ENCODE assay signal across 9 cellular contexts in the genomic region with DNA sequence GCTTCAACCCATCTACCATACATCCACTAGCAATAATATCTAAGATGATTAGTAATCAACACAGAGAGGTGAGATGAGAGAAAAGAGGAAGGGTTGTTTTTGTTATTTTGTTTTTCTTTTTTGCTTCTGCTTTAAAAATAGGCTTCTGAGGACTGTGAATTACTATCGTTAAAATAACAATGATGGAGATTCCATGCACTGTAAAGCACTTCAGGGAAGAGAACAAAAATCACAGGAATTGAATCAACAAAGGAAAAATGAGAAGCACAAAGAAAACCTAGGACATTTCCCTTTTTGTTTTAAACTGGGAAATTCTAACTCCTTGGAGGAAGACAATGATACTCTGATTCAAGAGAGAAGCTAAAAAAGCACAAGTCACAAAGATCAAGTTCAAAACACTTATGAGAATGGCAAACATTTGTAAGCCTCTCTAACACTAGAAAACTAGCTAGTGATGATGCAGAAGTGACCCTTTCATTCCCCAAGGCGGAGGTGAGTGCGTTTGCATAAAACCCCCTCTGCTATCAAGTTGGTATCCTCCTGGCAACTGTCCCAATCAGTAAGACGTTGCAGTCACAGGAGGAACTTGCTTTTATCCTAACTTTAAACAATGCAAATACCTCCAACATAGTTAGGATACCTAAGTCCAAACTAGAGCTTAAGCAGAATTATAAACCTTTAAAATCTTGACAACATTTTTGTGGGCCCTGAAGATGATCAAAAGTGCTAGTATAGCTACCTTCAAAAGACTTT.
DNase-seq lines count a peak whose midpoint lies in the region; ATAC-seq, FAIRE-seq and TF ChIP-seq lines count a peak whose summit lies in the region.
"Had no signal": no experiment of that assay in that cellular context is flagged by ENCODE, and none has a peak within 500 bp of the region (broad histone marks: within the 10 kb centered on the region; RNA-seq: fewer than 3 reads in every experiment).

No MANE protein-coding gene starts in this region.

- H3K4me3 ChIP-seq in H1 (ENCODE audit: extremely low read depth in 1 of 4, insufficient read depth in 2 of 4, low read depth in 3 of 4, low read length in 4 of 4), result peak overlapping the region in 1 of 4 experiments; percentile 44; a peak in 2 of 8 replicates

- no peaks in the 10 kb centered on the region for H3K27me3 Mint-ChIP-seq in naive thymus-derived CD8-positive, alpha-beta T cell

- TF ChIP-seq POLR2A in H1 (IDR thresholded peaks at IDR 0.05; ENCODE audit: control extremely low read depth in 1 of 2, low read depth in 2 of 2, low read length in 2 of 2), result peak in 1 of 2 experiments; percentile 26; a peak in 1 of 3 replicates

- peak overlapping the region; percentile 14 to 56 for H3K4me2 ChIP-seq in H1 (ENCODE audit: insufficient read depth in 1 of 2, low read depth in 2 of 2, low read length in 2 of 2)

- H2BK15ac ChIP-seq in H1 (ENCODE audit: low read length), result no peak overlapping the region

- no peak overlapping the region for H3K23ac ChIP-seq in H1 (ENCODE audit: insufficient read length)

- peak overlapping the region; percentile 80 for H4K5ac ChIP-seq in H1 (ENCODE audit: insufficient read length, low read depth, low read length)

- ATAC-seq in naive thymus-derived CD8-positive, alpha-beta T cell, result no peak
- ATAC-seq in GM21528 (IDR thresholded peaks at IDR 0.05; ENCODE audit: low FRiP score, unreplicated experiment), result no peak

- H3K14ac ChIP-seq in H1 (ENCODE audit: insufficient read length), result no peak overlapping the region

- H2BK5ac ChIP-seq in H1 (ENCODE audit: low read depth, low read length), result peak overlapping the region; percentile 49; the same call in 1 of the 2 replicates

- H4K8ac ChIP-seq in H1 (ENCODE audit: extremely low read depth, insufficient read depth, low read length), result no peak overlapping the region

- WGBS in H1 (ENCODE audit: extremely low coverage in 1 of 2, insufficient coverage in 1 of 2, insufficient read length in 1 of 2, insufficient replicate concordance in 2 of 2, low coverage in 1 of 2, low lambda C conversion rate in 2 of 2, missing lambda C conversion rate in 1 of 2), 2 experiments, result 4% methylated on average over 4 of the region's 4 CpGs; no CpG with 5 or more reads in 1 of the 2 experiments

- POLR2A ChIA-PET in H1 (lab: Charles Lee; ENCODE audit: partially characterized antibody), result no interaction called here
- POLR2A ChIA-PET in naive thymus-derived CD8-positive, alpha-beta T cell (lab: Charles Lee), result no interaction called here

- H3K79me1 ChIP-seq in H1 (ENCODE audit: low read depth, low read length), result no peaks in the 10 kb centered on the region

- 0 out of 7 replicates have a peak overlapping the region, but pooled peaks of 1 of the 4 experiments have one; percentile 20 for H3K9ac ChIP-seq in H1 (replicated peaks in 1 of 4; ENCODE audit: extremely low read depth in 1 of 4, low read depth in 3 of 4, low read length in 3 of 4)

- DNase-seq in H4 (ENCODE audit: low spot score) (peak; percentile 67), NCI-H1436 treated with DMSO at 0.1 percent for 48 hours (lab: John Stamatoyannopoulos, UW) (peak; percentile 19), H1 (ENCODE audit: low read depth in 1 of 2, low spot score in 2 of 2) (peak in 1 of 2 experiments; percentile 53), mesenteric fat pad (ENCODE audit: low spot score) (no peak), NCI-H2081 (lab: John Stamatoyannopoulos, UW) (no peak)
- DNase-seq in naive thymus-derived CD8-positive, alpha-beta T cell, result no peak
- no peak for DNase-seq in activated CD4-positive, alpha-beta T cell treated with anti-CD3 and anti-CD28 coated beads, Interleukin-2, amount 50 U/mL, for 4 hours
- DNase-seq: NCI-H226 had no signal

- H3K4me3 Mint-ChIP-seq in naive thymus-derived CD8-positive, alpha-beta T cell, result no peak overlapping the region

- CTCF ChIA-PET in H1 (lab: Charles Lee; ENCODE audit: partially characterized antibody), result interaction anchor here (0.7 to 3.1 kb wide), 3 partner anchors 9 to 60 kb away, joined by 3 to 16 read pairs (median 3); no protein-coding TSS in a partner anchor

- H3K79me2 ChIP-seq in H1 (ENCODE audit: control insufficient read depth in 1 of 2, insufficient read depth in 2 of 2, low read length in 2 of 2), result no peaks in the 10 kb centered on the region

- H3K27ac ChIP-seq in H1 (ENCODE audit: low read depth, low read length), result peak overlapping the region; percentile 68

- no peaks in the 10 kb centered on the region for H3K9me3 Mint-ChIP-seq in naive thymus-derived CD8-positive, alpha-beta T cell

- no peak overlapping the region for H2BK20ac ChIP-seq in H1 (ENCODE audit: low read length)

- peaks cover 5 to 46% (median 24%) of the 10 kb centered on the region in 3 donors for H3K36me3 Mint-ChIP-seq in naive thymus-derived CD8-positive, alpha-beta T cell

- H4K91ac ChIP-seq in H1 (replicated peaks; ENCODE audit: insufficient read length, low read length), result no peak overlapping the region

- no peaks in the 10 kb centered on the region for H4K20me1 ChIP-seq in H1 (replicated peaks in 1 of 2; ENCODE audit: control insufficient read depth in 1 of 2, insufficient read depth in 2 of 2, low read length in 2 of 2)

- no peak for TF ChIP-seq RAD21 in H1 (IDR thresholded peaks at IDR 0.05 in 1 of 2, conservative IDR thresholded peaks at IDR 0.05 in 1 of 2; ENCODE audit: low read depth in 2 of 2, low read length in 2 of 2)

- H2AK5ac ChIP-seq in H1 (ENCODE audit: low read depth, low read length), result no peak overlapping the region

- no peak overlapping the region for H2AFZ ChIP-seq in H1 (ENCODE audit: low read length)

- peak; percentile 100 for FAIRE-seq in H1 (lab: Jason Lieb, UNC)

- peak in 1 of 2 experiments; percentile 97; a peak in 2 of 3 replicates for TF ChIP-seq EP300 in H1 (IDR thresholded peaks at IDR 0.05; ENCODE audit: borderline replicate concordance in 1 of 2, low read depth in 2 of 2, low read length in 2 of 2)

- no peaks in the 10 kb centered on the region for H3K36me3 ChIP-seq in H1 (ENCODE audit: control insufficient read depth in 2 of 4, insufficient read depth in 4 of 4, low read length in 3 of 4)

- H3K4ac ChIP-seq in H1 (replicated peaks; ENCODE audit: insufficient read length, low read depth, low read length), result no peak overlapping the region

- no peaks in the 10 kb centered on the region for H3K23me2 ChIP-seq in H1 (ENCODE audit: low read depth, low read length)

- H3K27me3 ChIP-seq in H1 (replicated peaks in 1 of 4; ENCODE audit: control insufficient read depth in 3 of 4, extremely low read depth in 1 of 4, insufficient read depth in 3 of 4, low read length in 3 of 4), result no peaks in the 10 kb centered on the region

- H3K4me1 ChIP-seq in H1 (replicated peaks in 1 of 4; ENCODE audit: control insufficient read depth in 3 of 4, insufficient read depth in 4 of 4, low read length in 3 of 4), result peaks cover 0 to 23% (median 7%) of the 10 kb centered on the region in 4 experiments; a peak in 4 of 7 replicates

- no peak overlapping the region for H2BK120ac ChIP-seq in H1 (replicated peaks; ENCODE audit: low read depth, low read length)

- H3K56ac ChIP-seq in H1 (replicated peaks; ENCODE audit: insufficient read length, low read depth, low read length), result no peak overlapping the region

- no peaks in the 10 kb centered on the region for H3K9me3 ChIP-seq in H1 (ENCODE audit: insufficient read depth in 2 of 2, low read depth in 1 of 2, low read length in 1 of 2)

- peaks cover 0 to 3% (median 1%) of the 10 kb centered on the region in 4 donors for H3K4me1 Mint-ChIP-seq in naive thymus-derived CD8-positive, alpha-beta T cell

- TF ChIP-seq CTCF in H1 (IDR thresholded peaks at IDR 0.05; ENCODE audit: control extremely low read depth in 1 of 3, insufficient read depth in 1 of 3, low read depth in 1 of 3, low read length in 3 of 3), result no peak

- peak overlapping the region; percentile 5; the same call in 1 of the 2 replicates for H2BK12ac ChIP-seq in H1 (ENCODE audit: low read depth, low read length)

- H3K27ac Mint-ChIP-seq in naive thymus-derived CD8-positive, alpha-beta T cell, result peak overlapping the region in 6 of 10 donors; percentile 0 to 69 (median 33)

- H3K18ac ChIP-seq in H1 (ENCODE audit: extremely low read depth, low read length), result no peak overlapping the region

TF ChIP-seq in H1, 55 proteins besides CTCF, POLR2A, EP300 and RAD21 (continues in another document):
- TF ChIP-seq BRCA1 (IDR thresholded peaks at IDR 0.05; ENCODE audit: low read depth, low read length) (no peak), EGR1 (IDR thresholded peaks at IDR 0.05; ENCODE audit: borderline replicate concordance, low read depth, low read length) (peak; percentile 38; the same call in 1 of the 2 replicates), GABPA (IDR thresholded peaks at IDR 0.05; ENCODE audit: borderline replicate concordance, insufficient read depth, low read length) (no peak), RBBP5 (IDR thresholded peaks at IDR 0.05; ENCODE audit: borderline replicate concordance, low read depth, low read length) (no peak), CREB1 (IDR thresholded peaks at IDR 0.05) (peak; percentile 65), CHD1 (IDR thresholded peaks at IDR 0.05; ENCODE audit: low read depth, low read length) (peak; percentile 80; the same call in 1 of the 2 replicates), SIN3A (conservative IDR thresholded peaks at IDR 0.05 in 1 of 2, IDR thresholded peaks at IDR 0.05 in 1 of 2; ENCODE audit: low read depth in 1 of 2, low read length in 2 of 2) (no peak), NANOG (IDR thresholded peaks at IDR 0.05; ENCODE audit: insufficient read depth, low read depth, low read length, poor library complexity, severe bottlenecking) (peak; percentile 11), POU5F1 (IDR thresholded peaks at IDR 0.05; ENCODE audit: low read depth, low read length) (peak; percentile 67; the same call in 1 of the 2 replicates), SIX5 (IDR thresholded peaks at IDR 0.05; ENCODE audit: low read depth, low read length) (no peak), TCF12 (IDR thresholded peaks at IDR 0.05; ENCODE audit: low read depth, low read length) (no peak), ASH2L (IDR thresholded peaks at IDR 0.05; ENCODE audit: low read length) (peak; percentile 66)

Comparison
In these comparisons a context has a peak if more than half of its experiments do, and no peak if none do; other contexts are left out.
1. DNase-seq: peak in H4 (single experiment) and NCI-H1436 treated with DMSO at 0.1 percent for 48 hours (single experiment); none in naive thymus-derived CD8-positive, alpha-beta T cell (0 of 10), mesenteric fat pad (single experiment), activated CD4-positive, alpha-beta T cell treated with anti-CD3 and anti-CD28 coated beads, Interleukin-2, amount 50 U/mL, for 4 hours (0 of 2) and NCI-H2081 (0 of 2).